ENCODE assay signal across 9 cellular contexts in the genomic region with DNA sequence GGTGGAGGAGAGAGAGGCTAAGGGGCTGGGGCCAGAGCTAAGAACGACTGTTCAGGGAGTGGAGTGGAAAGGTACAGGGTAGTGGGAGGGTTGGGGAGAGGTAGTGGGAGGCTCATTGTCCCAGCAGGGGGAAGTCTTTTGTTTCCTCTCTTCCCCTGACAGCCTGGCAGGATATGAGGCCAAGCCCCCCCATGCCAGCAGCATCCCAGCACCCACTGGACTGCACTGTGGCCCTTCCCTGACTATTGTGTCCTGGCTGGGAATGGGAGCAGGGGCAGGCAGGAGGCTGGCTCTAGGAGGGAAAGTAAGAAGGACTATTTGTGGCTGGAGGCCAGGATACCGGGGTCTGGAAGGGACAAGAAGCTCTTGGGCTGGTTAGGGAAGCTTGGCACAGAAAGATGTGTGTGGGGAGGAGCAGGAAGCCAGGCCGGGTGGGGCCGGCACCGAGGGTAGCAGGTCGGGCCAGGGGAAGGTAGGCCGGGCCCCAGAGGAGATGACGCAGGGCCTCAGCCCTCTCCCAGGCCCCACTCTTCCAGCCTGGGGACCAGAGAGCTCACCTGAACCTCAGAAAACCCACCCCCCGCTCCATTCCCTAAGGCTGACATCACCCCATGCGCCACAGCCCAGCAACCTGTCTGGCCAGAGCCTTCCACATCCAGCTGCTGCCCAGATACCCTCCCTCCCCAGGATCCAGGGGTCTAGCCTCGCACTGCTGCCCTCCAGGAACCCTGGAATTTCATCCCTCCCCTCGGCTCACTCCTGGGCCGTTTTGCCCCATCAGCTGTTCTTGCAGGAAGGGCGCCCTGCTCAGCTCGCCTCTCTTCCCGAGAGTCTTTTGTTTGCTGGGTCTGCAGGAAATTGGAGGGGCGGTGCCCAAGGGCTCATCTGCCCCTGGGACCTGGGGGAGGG. TPM values are rescaled to one million over a fixed set of nuclear protein-coding genes. Genes with fewer than 3 reads are reported as not detected.
DNase-seq lines count a peak whose midpoint lies in the region; TF ChIP-seq lines count a peak whose summit lies in the region.
"Had no signal": no experiment of that assay in that cellular context is flagged by ENCODE, and none has a peak within 500 bp of the region (broad histone marks: within the 10 kb centered on the region; RNA-seq: fewer than 3 reads in every experiment).

No MANE protein-coding gene starts in this region.

- TF ChIP-seq CTCF in brain (conservative IDR thresholded peaks at IDR 0.05) = no peak

- H3K36me3 Mint-ChIP-seq in brain = no peaks in the 10 kb centered on the region

- H3K27me3 ChIP-seq in subcutaneous abdominal adipose tissue (ENCODE audit: control insufficient read depth in 5 of 5, insufficient read depth in 4 of 5, low read length in 5 of 5) = no peaks in the 10 kb centered on the region

- H3K9me3 Mint-ChIP-seq in brain = no peaks in the 10 kb centered on the region

- peak overlapping the region; percentile 82 to 98 (median 91) for H3K27ac Mint-ChIP-seq in brain

- H3K36me3 ChIP-seq in subcutaneous abdominal adipose tissue (ENCODE audit: control insufficient read depth in 5 of 5, insufficient read depth in 5 of 5, low read length in 5 of 5) = no peaks in the 10 kb centered on the region

- DNase-seq in DMS 273 (lab: John Stamatoyannopoulos, UW; ENCODE audit: unreplicated experiment) (peak; percentile 48), DMS 273 treated with DMSO at 0.1 percent for 48 hours (lab: John Stamatoyannopoulos, UW) (no peak), kidney tubule cell (ENCODE audit: low spot score) (peak; percentile 75), globus pallidus (ENCODE audit: low spot score) (no peak), inferior parietal cortex (ENCODE audit: extremely low spot score) (no peak), GDM1 (lab: John Stamatoyannopoulos, UW) (no peak)
- DNase-seq: 8988T had no signal

- H3K4me1 Mint-ChIP-seq in brain = peaks cover 32% of the 10 kb centered on the region

- peak overlapping the region in 1 of 5 donors; percentile 65 for H3K4me3 ChIP-seq in subcutaneous abdominal adipose tissue (ENCODE audit: low read depth in 1 of 5, low read length in 5 of 5)

- no peaks in the 10 kb centered on the region for H3K27me3 Mint-ChIP-seq in brain

- H3K4me3 Mint-ChIP-seq in brain = peak overlapping the region; percentile 59 to 85 (median 62)

- peaks cover 0 to 21% (median 11%) of the 10 kb centered on the region in 5 donors for H3K4me1 ChIP-seq in subcutaneous abdominal adipose tissue (ENCODE audit: control insufficient read depth in 5 of 5, insufficient read depth in 5 of 5, low read length in 5 of 5)

- H3K9ac ChIP-seq in subcutaneous abdominal adipose tissue (ENCODE audit: low read length in 5 of 5) = peak overlapping the region in 1 of 5 donors; percentile 30

- peak overlapping the region; percentile 50 for H3K27ac ChIP-seq in subcutaneous abdominal adipose tissue (ENCODE audit: low read depth, low read length)

- no peaks in the 10 kb centered on the region for H3K9me3 ChIP-seq in subcutaneous abdominal adipose tissue (ENCODE audit: control insufficient read depth in 5 of 5, low read length in 5 of 5)

RNA-seq across cellular contexts. Expression of a gene that starts 8.8 kb away (rescaled TPM):
- 3.0 TPM for polyA plus RNA-seq in brain (ENCODE audit: insufficient read depth, low read depth, low replicate concordance)

RNA-seq across cellular contexts. Expression of a gene that starts 16.4 kb away (rescaled TPM):
- 15.7 TPM for polyA plus RNA-seq in brain (ENCODE audit: insufficient read depth, low read depth, low replicate concordance)

RNA-seq across cellular contexts. Expression of a gene that starts 31.0 kb away (rescaled TPM):
- polyA plus RNA-seq in brain (ENCODE audit: insufficient read depth, low read depth, low replicate concordance) = 26.8 TPM

RNA-seq across cellular contexts. Expression of a gene that starts 38.7 kb away (rescaled TPM):
- 68.3 TPM for polyA plus RNA-seq in brain (ENCODE audit: insufficient read depth, low read depth, low replicate concordance)

RNA-seq across cellular contexts. Expression of a gene that starts 53.4 kb away (rescaled TPM):
- 1.1 TPM for polyA plus RNA-seq in brain (ENCODE audit: insufficient read depth, low read depth, low replicate concordance)

Comparison
In these comparisons a context has a peak if more than half of its experiments do, and no peak if none do; other contexts are left out.
1. DNase-seq: peak in DMS 273 (single experiment) and kidney tubule cell (single experiment); none in DMS 273 treated with DMSO at 0.1 percent for 48 hours (single experiment), globus pallidus (single experiment), inferior parietal cortex (single experiment) and GDM1 (single experiment).